In genomic region chr4:7134737-7135388, GRCh38 we compare ENCODE assay signal across 10 cellular contexts. TPM values are rescaled to one million over a fixed set of nuclear protein-coding genes. Genes with fewer than 3 reads are reported as not detected.
DNase-seq lines count a peak whose midpoint lies in the region; ATAC-seq lines count a peak whose summit lies in the region.
"Had no signal": no experiment of that assay in that cellular context is flagged by ENCODE, and none has a peak within 500 bp of the region (broad histone marks: within the 10 kb centered on the region; RNA-seq: fewer than 3 reads in every experiment).

No MANE protein-coding gene starts in this region.

- peaks cover 10% of the 10 kb centered on the region for H3K27me3 Mint-ChIP-seq in T-helper 17 cell
- H3K27me3 Mint-ChIP-seq in activated CD4-positive, alpha-beta T cell treated with anti-CD3 and anti-CD28 coated beads, Interleukin-2, amount 10 ng/mL, durations not matched to agents 24 days and 14 days, result no peaks in the 10 kb centered on the region
- H3K27me3 Mint-ChIP-seq in activated CD4-positive, alpha-beta T cell treated with anti-CD3 and anti-CD28 coated beads, Interleukin-2, amount 10 ng/mL, durations not matched to agents 7 days and 5 days, result no peaks in the 10 kb centered on the region

- no peaks in the 10 kb centered on the region; the same call in 1 of the 2 replicates for H3K27me3 ChIP-seq in GM23248 (replicated peaks; ENCODE audit: insufficient read depth)

- in situ Hi-C loops in GM23248 (cut with MboI), result no loop called here

- no peak overlapping the region for H3K4me3 ChIP-seq in GM23248

- POLR2A ChIA-PET in activated CD4-positive, alpha-beta T cell treated with anti-CD3 and anti-CD28 coated beads, Interleukin-2, amount 10 ng/mL, durations not matched to agents 7 days and 5 days (lab: Charles Lee), result interaction anchor here (0.6 kb wide), 1 partner anchor 748 kb away, joined by 3 read pairs; no protein-coding TSS in a partner anchor

- H4K20me1 ChIP-seq in GM23248 (ENCODE audit: insufficient read depth), result no peaks in the 10 kb centered on the region

- CTCF ChIA-PET in activated CD4-positive, alpha-beta T cell treated with anti-CD3 and anti-CD28 coated beads, Interleukin-2, amount 10 ng/mL, durations not matched to agents 7 days and 5 days (lab: Charles Lee), result no interaction called here

- H3K36me3 Mint-ChIP-seq in T-helper 17 cell (ENCODE audit: low read depth), result no peaks in the 10 kb centered on the region
- H3K36me3 Mint-ChIP-seq in activated CD4-positive, alpha-beta T cell treated with anti-CD3 and anti-CD28 coated beads, Interleukin-2, amount 10 ng/mL, durations not matched to agents 24 days and 14 days (ENCODE audit: low read depth), result no peaks in the 10 kb centered on the region
- H3K36me3 Mint-ChIP-seq in activated CD4-positive, alpha-beta T cell treated with anti-CD3 and anti-CD28 coated beads, Interleukin-2, amount 10 ng/mL, durations not matched to agents 7 days and 5 days (ENCODE audit: low read depth), result no peaks in the 10 kb centered on the region

- no peaks in the 10 kb centered on the region for H3K79me2 ChIP-seq in GM23248 (ENCODE audit: insufficient read depth)

- 28 to 32% methylated on average over 11 to 12 of the region's 12 CpGs for WGBS in GM23248 (ENCODE audit: low coverage in 1 of 2, low lambda C conversion rate in 2 of 2, missing lambda C conversion rate in 2 of 2), 2 experiments

- peak overlapping the region; percentile 48 for H3K27ac ChIP-seq in GM23248

- peaks cover 9% of the 10 kb centered on the region; the same call in 1 of the 2 replicates for H3K4me1 ChIP-seq in GM23248 (ENCODE audit: insufficient read depth)

- intact Hi-C loops in Right ventricle myocardium superior (cut with DNase I), result no loop called here
- intact Hi-C loops in activated CD4-positive, alpha-beta T cell treated with anti-CD3 and anti-CD28 coated beads, Interleukin-2, amount 10 ng/mL, durations not matched to agents 24 days and 14 days (cut with micrococcal nuclease), result no loop called here

- H3K27ac Mint-ChIP-seq in T-helper 17 cell, result peak overlapping the region; percentile 17
- no peak overlapping the region for H3K27ac Mint-ChIP-seq in activated CD4-positive, alpha-beta T cell treated with anti-CD3 and anti-CD28 coated beads, Interleukin-2, amount 10 ng/mL, durations not matched to agents 24 days and 14 days
- H3K27ac Mint-ChIP-seq in activated CD4-positive, alpha-beta T cell treated with anti-CD3 and anti-CD28 coated beads, Interleukin-2, amount 10 ng/mL, durations not matched to agents 7 days and 5 days, result no peak overlapping the region

- H3K9me3 Mint-ChIP-seq in activated CD4-positive, alpha-beta T cell treated with anti-CD3 and anti-CD28 coated beads, Interleukin-2, amount 10 ng/mL, durations not matched to agents 24 days and 14 days, result peaks cover 6% of the 10 kb centered on the region
- H3K9me3 Mint-ChIP-seq in activated CD4-positive, alpha-beta T cell treated with anti-CD3 and anti-CD28 coated beads, Interleukin-2, amount 10 ng/mL, durations not matched to agents 7 days and 5 days, result peaks cover 10% of the 10 kb centered on the region

- H3K9me2 ChIP-seq in GM23248 (ENCODE audit: insufficient read depth), result no peaks in the 10 kb centered on the region

- H3K9me3 ChIP-seq in GM23248 (ENCODE audit: low read depth) (no peaks in the 10 kb centered on the region), T-helper 17 cell (ENCODE audit: control insufficient read depth, low read length, poor library complexity, severe bottlenecking) (no peaks in the 10 kb centered on the region)

- no peak overlapping the region for H3K4me3 Mint-ChIP-seq in T-helper 17 cell
- H3K4me3 Mint-ChIP-seq in activated CD4-positive, alpha-beta T cell treated with anti-CD3 and anti-CD28 coated beads, Interleukin-2, amount 10 ng/mL, durations not matched to agents 24 days and 14 days, result no peak overlapping the region
- H3K4me3 Mint-ChIP-seq in activated CD4-positive, alpha-beta T cell treated with anti-CD3 and anti-CD28 coated beads, Interleukin-2, amount 10 ng/mL, durations not matched to agents 7 days and 5 days, result no peak overlapping the region

- peak overlapping the region; percentile 8 for H3K4me2 ChIP-seq in GM23248 (ENCODE audit: unreplicated experiment)

- peak overlapping the region; percentile 42; the same call in 1 of the 2 replicates for H2AFZ ChIP-seq in GM23248

- H3K4me1 Mint-ChIP-seq in T-helper 17 cell, result no peaks in the 10 kb centered on the region
- H3K4me1 Mint-ChIP-seq in activated CD4-positive, alpha-beta T cell treated with anti-CD3 and anti-CD28 coated beads, Interleukin-2, amount 10 ng/mL, durations not matched to agents 24 days and 14 days, result no peaks in the 10 kb centered on the region
- peaks cover 5% of the 10 kb centered on the region for H3K4me1 Mint-ChIP-seq in activated CD4-positive, alpha-beta T cell treated with anti-CD3 and anti-CD28 coated beads, Interleukin-2, amount 10 ng/mL, durations not matched to agents 7 days and 5 days

- no peaks in the 10 kb centered on the region for H3K36me3 ChIP-seq in GM23248 (ENCODE audit: low read depth)

- H3K9ac ChIP-seq in GM23248, result no peak overlapping the region; the same call in 1 of the 2 replicates

- peaks cover 33% of the 10 kb centered on the region for H3F3A ChIP-seq in GM23248 (ENCODE audit: insufficient read depth)

- peak; percentile 94 for DNase-seq in GM23248
- DNase-seq in T-helper 17 cell, result no peak
- DNase-seq in Right ventricle myocardium superior, result peak; percentile 71
- DNase-seq in stromal cell of bone marrow (ENCODE audit: low read depth), result peak; percentile 97
- no peak for DNase-seq in T-helper 9 cell
- DNase-seq in activated CD4-positive, alpha-beta T cell treated with anti-CD3 and anti-CD28 coated beads, Interleukin-2, amount 10 ng/mL, durations not matched to agents 24 days and 14 days, result no peak
- no peak for DNase-seq in activated CD4-positive, alpha-beta T cell treated with anti-CD3 and anti-CD28 coated beads, Interleukin-2, amount 10 ng/mL, durations not matched to agents 7 days and 5 days
- DNase-seq in middle frontal gyrus (ENCODE audit: extremely low spot score, low spot score), result no peak
- DNase-seq: activated gamma-delta T cell treated with Interleukin-2 at 50 U/mL for 16 hours; stimulated activated CD4-positive, alpha-beta T cell treated with anti-CD3 and anti-CD28 coated beads, Interleukin-12 subunit alpha, Interleukin-12 subunit beta, amount 100 ng/mL, for 4 hours had no signal

- no peak for ATAC-seq in T-helper 17 cell
- ATAC-seq in Right ventricle myocardium superior (ENCODE audit: poor library complexity), result peak; percentile 56

RNA-seq across cellular contexts. Expression of gene SORCS2, which starts 57.5 kb away (rescaled TPM):
- total RNA-seq in GM23248 (2014; rRNA removed; shearing (Covaris generic)), result 1.4 and 4.3 TPM in 2 replicates
- polyA plus RNA-seq in GM23248 (2016; fragmentation: Nextera tagmentation; extraction: Ambion mirVana), result 0.38 and 0.74 TPM in 2 replicates
- total RNA-seq in T-helper 17 cell (not detected), Right ventricle myocardium superior (1.2 TPM)
- total RNA-seq in activated CD4-positive, alpha-beta T cell treated with anti-CD3 and anti-CD28 coated beads, Interleukin-2, amount 10 ng/mL, durations not matched to agents 24 days and 14 days, result 0.05 TPM in 1 of 2 replicates, not detected in the other
- total RNA-seq in activated CD4-positive, alpha-beta T cell treated with anti-CD3 and anti-CD28 coated beads, Interleukin-2, amount 10 ng/mL, durations not matched to agents 7 days and 5 days, result not detected

Comparison
In these comparisons a context has a peak if more than half of its experiments do, and no peak if none do; other contexts are left out.
1. DNase-seq: peak in GM23248 (single experiment), Right ventricle myocardium superior (single experiment) and stromal cell of bone marrow (single experiment); none in T-helper 17 cell (0 of 3), T-helper 9 cell (single experiment), activated CD4-positive, alpha-beta T cell treated with anti-CD3 and anti-CD28 coated beads, Interleukin-2, amount 10 ng/mL, durations not matched to agents 24 days and 14 days (single experiment), activated CD4-positive, alpha-beta T cell treated with anti-CD3 and anti-CD28 coated beads, Interleukin-2, amount 10 ng/mL, durations not matched to agents 7 days and 5 days (single experiment) and middle frontal gyrus (single experiment).